28 cellular contexts compared by ENCODE assay signal in genomic region chr12:116644806-116645205, GRCh38.
"Had no signal": no experiment of that assay in that cellular context is flagged by ENCODE, and none has a peak within 500 bp of the region (broad histone marks: within the 10 kb centered on the region; RNA-seq: fewer than 3 reads in every experiment).

No MANE protein-coding gene starts in this region.

- DNase-seq: activated CD4-positive, alpha-beta memory T cell treated with anti-CD3 and anti-CD28 coated beads, Interleukin-2, amount 10 ng/mL, durations not matched to agents 7 days and 5 days; activated CD4-positive, alpha-beta T cell treated with anti-CD3 and anti-CD28 coated beads for 4 hours; activated CD4-positive, alpha-beta T cell treated with anti-CD3 and anti-CD28 coated beads, Interleukin-2, amount 10 ng/mL, durations not matched to agents 7 days and 5 days; activated CD4-positive, alpha-beta T cell treated with anti-CD3 and anti-CD28 coated beads, Interleukin-2, amount 50 U/mL, for 4 hours; activated CD4-positive, CD25-positive, alpha-beta regulatory T cell; activated CD4-positive, CD25-positive, alpha-beta regulatory T cell treated with anti-CD3 and anti-CD28 coated beads, Interleukin-2, amount 50 U/mL, for 72 hours; activated CD8-positive, alpha-beta memory T cell treated with anti-CD3 and anti-CD28 coated beads, Interleukin-2, amount 50 U/mL, for 48 hours; activated gamma-delta T cell; activated naive CD4-positive, alpha-beta T cell; activated naive CD4-positive, alpha-beta T cell treated with anti-CD3 and anti-CD28 coated beads, Interleukin-2, amount 50 U/mL, for 16 hours; activated T-cell treated with anti-CD3 and anti-CD28 coated beads for 4 hours; activated T-cell treated with anti-CD3 and anti-CD28 coated beads, Interleukin-2, amount 50 U/mL, for 24 hours; activated T-cell treated with anti-CD3 and anti-CD28 coated beads, Interleukin-2, amount 50 U/mL, for 72 hours; amniotic stem cell; anterior cingulate cortex; brain microvascular endothelial cell; central memory CD4-positive, alpha-beta T cell; cerebellar nuclear complex; colonic mucosa; effector memory CD4-positive, alpha-beta T cell; endodermal cell; foreskin fibroblast; head of caudate nucleus; T-helper 2 cell had no signal

- H3K27ac ChIP-seq: brain microvascular endothelial cell, colonic mucosa had no signal

- H3K4me1 ChIP-seq: colonic mucosa had no signal

- H3K27me3 ChIP-seq: brain microvascular endothelial cell, colonic mucosa had no signal

- ATAC-seq: activated T-cell treated with anti-CD3 and anti-CD28 coated beads, Interleukin-2, amount 50 U/mL, for 72 hours; esophagus mucosa had no signal

- H3K4me3 Mint-ChIP-seq: activated CD4-positive, alpha-beta memory T cell treated with anti-CD3 and anti-CD28 coated beads, Interleukin-2, amount 10 ng/mL, durations not matched to agents 7 days and 5 days; activated CD4-positive, alpha-beta T cell treated with anti-CD3 and anti-CD28 coated beads, Interleukin-2, amount 10 ng/mL, durations not matched to agents 7 days and 5 days; activated naive CD8-positive, alpha-beta T cell; activated T-cell treated with anti-CD3 and anti-CD28 coated beads, Interleukin-2, amount 50 U/mL, for 24 hours; activated T-cell treated with anti-CD3 and anti-CD28 coated beads, Interleukin-2, amount 50 U/mL, for 72 hours; endodermal cell had no signal

- H3K4me3 ChIP-seq: colonic mucosa had no signal

- H3K9me3 ChIP-seq: colonic mucosa had no signal

- FAIRE-seq: astrocyte, frontal cortex had no signal

- H3K27ac Mint-ChIP-seq: activated CD4-positive, alpha-beta memory T cell treated with anti-CD3 and anti-CD28 coated beads, Interleukin-2, amount 10 ng/mL, durations not matched to agents 7 days and 5 days; activated CD4-positive, alpha-beta T cell treated with anti-CD3 and anti-CD28 coated beads, Interleukin-2, amount 10 ng/mL, durations not matched to agents 7 days and 5 days; activated naive CD8-positive, alpha-beta T cell; activated T-cell treated with anti-CD3 and anti-CD28 coated beads, Interleukin-2, amount 50 U/mL, for 24 hours; activated T-cell treated with anti-CD3 and anti-CD28 coated beads, Interleukin-2, amount 50 U/mL, for 72 hours; endodermal cell had no signal

- H3K36me3 ChIP-seq: brain microvascular endothelial cell, colonic mucosa had no signal
